28 cellular contexts compared by ENCODE assay signal in the genomic region with DNA sequence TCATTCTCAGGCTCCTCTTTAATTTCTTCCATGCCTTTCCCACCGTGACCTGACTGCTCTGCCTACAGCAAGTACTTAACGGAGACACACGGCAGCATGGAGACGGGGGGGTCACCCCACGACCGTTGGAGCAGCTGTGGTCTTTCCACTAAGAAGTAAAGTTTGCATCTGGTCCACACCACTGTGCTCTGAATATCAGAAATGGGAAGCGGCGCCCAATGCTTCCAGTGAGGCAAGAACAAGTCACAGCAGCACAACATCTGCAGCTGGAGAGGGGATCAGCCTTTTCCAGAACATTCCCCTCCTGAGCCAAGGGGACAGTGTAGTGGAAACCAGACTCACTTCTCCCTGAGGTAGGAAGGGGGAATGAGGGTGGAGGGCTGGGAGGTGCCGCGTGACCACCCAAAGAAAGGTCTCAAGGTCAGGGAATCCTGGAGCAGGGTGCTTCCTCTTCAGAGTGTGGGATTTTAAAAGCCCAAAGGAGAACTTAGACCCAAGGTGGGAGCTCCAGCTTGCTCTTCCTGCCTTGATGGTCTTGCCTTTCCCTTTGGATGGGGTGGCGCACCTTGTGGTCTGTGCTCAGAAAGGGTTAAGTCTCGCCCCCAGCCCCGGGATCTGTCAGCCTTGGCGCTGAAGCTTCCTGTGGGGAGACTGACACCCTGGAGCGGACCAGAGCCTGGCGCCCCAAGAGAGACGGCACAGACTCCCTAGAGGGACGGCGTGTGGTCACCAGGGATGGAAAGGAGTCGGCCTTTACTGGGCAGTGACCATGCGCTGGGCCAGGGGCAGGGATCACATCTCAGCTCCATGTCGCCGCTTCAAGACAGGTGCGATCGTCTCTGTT. TPM values are rescaled to one million over a fixed set of nuclear protein-coding genes. Genes with fewer than 3 reads are reported as not detected.
DNase-seq lines count a peak whose midpoint lies in the region; ATAC-seq and TF ChIP-seq lines count a peak whose summit lies in the region.
"Had no signal": no experiment of that assay in that cellular context is flagged by ENCODE, and none has a peak within 500 bp of the region (broad histone marks: within the 10 kb centered on the region; RNA-seq: fewer than 3 reads in every experiment).

No MANE protein-coding gene starts in this region.

- H3K4me1 ChIP-seq in adipocyte (ENCODE audit: control insufficient read depth, insufficient read depth, low read length) (peaks cover 26% of the 10 kb centered on the region), gastrocnemius medialis (no peaks in the 10 kb centered on the region)
- H3K4me1 ChIP-seq: HAP-1 had no signal

- no peaks in the 10 kb centered on the region for H3K27me3 Mint-ChIP-seq in activated T-helper 1 cell treated with anti-CD3 and anti-CD28 coated beads, Interleukin-12 subunit alpha, Interleukin-12 subunit beta, Interleukin-2, Interleukin-4 antibody, amounts not matched to agents 30 ng/mL and 10 ng/mL and 1 ng/mL, durations not matched to agents 14 hours and 24 hours and 36 hours (ENCODE audit: insufficient read depth)
- H3K27me3 Mint-ChIP-seq: activated CD4-positive, alpha-beta memory T cell treated with anti-CD3 and anti-CD28 coated beads for 36 hours had no signal

- H3K36me3 ChIP-seq in adipocyte (ENCODE audit: control insufficient read depth, insufficient read depth, low read length, severe bottlenecking) (no peaks in the 10 kb centered on the region), gastrocnemius medialis (no peaks in the 10 kb centered on the region)
- H3K36me3 ChIP-seq: HAP-1, suprapubic skin had no signal

- no peaks in the 10 kb centered on the region for H3K36me3 Mint-ChIP-seq in activated T-helper 1 cell treated with anti-CD3 and anti-CD28 coated beads, Interleukin-12 subunit alpha, Interleukin-12 subunit beta, Interleukin-2, Interleukin-4 antibody, amounts not matched to agents 30 ng/mL and 10 ng/mL and 1 ng/mL, durations not matched to agents 14 hours and 24 hours and 36 hours (ENCODE audit: low read depth)
- H3K36me3 Mint-ChIP-seq: activated CD4-positive, alpha-beta memory T cell treated with anti-CD3 and anti-CD28 coated beads for 36 hours; natural killer cell treated with Interleukin-12 subunit alpha and Interleukin-12 subunit beta and Interleukin-15 and Interleukin-18, amount 100 ng/mL, for 72 hours had no signal

- H3K4me3 ChIP-seq in adipocyte (ENCODE audit: low read length) (peak overlapping the region; percentile 5), gastrocnemius medialis (no peak overlapping the region)
- H3K4me3 ChIP-seq: HAP-1, K562, skin epidermis, suprapubic skin had no signal

- in situ Hi-C loops in gastrocnemius medialis (cut with MboI; ENCODE audit: low sequenced_read_pairs in 4 of 4), result no loop called here

- peak; percentile 58 for ATAC-seq in left ventricle myocardium superior
- no peak for ATAC-seq in gastrocnemius medialis
- no peak for ATAC-seq in GM21723 (IDR thresholded peaks at IDR 0.05; ENCODE audit: unreplicated experiment)
- ATAC-seq: esophagus mucosa; K562; natural killer cell treated with Interleukin-12 subunit alpha and Interleukin-12 subunit beta and Interleukin-15 and Interleukin-18, amount 100 ng/mL, for 72 hours; Panc1 had no signal

- no peak overlapping the region for H3K9ac ChIP-seq in adipocyte (ENCODE audit: low read length)

- no peak overlapping the region for H3K4me3 Mint-ChIP-seq in activated T-helper 1 cell treated with anti-CD3 and anti-CD28 coated beads, Interleukin-12 subunit alpha, Interleukin-12 subunit beta, Interleukin-2, Interleukin-4 antibody, amounts not matched to agents 30 ng/mL and 10 ng/mL and 1 ng/mL, durations not matched to agents 14 hours and 24 hours and 36 hours
- H3K4me3 Mint-ChIP-seq: activated CD4-positive, alpha-beta memory T cell treated with anti-CD3 and anti-CD28 coated beads for 36 hours; activated T-helper 17 cell treated with anti-CD3 and anti-CD28 coated beads, Interleukin-2, amount 50 U/mL, for 72 hours; natural killer cell treated with Interleukin-12 subunit alpha and Interleukin-12 subunit beta and Interleukin-15 and Interleukin-18, amount 100 ng/mL, for 72 hours had no signal

- DNase-seq in adipocyte (ENCODE audit: low read depth) (no peak), left ventricle myocardium superior (no peak), gastrocnemius medialis (peak in 1 of 2 donors; percentile 30), D341Med (ENCODE audit: low spot score) (no peak)
- no peak for DNase-seq in activated T-helper 1 cell treated with anti-CD3 and anti-CD28 coated beads, Interleukin-12 subunit alpha, Interleukin-12 subunit beta, Interleukin-2, Interleukin-4 antibody, amounts not matched to agents 30 ng/mL and 10 ng/mL and 1 ng/mL, durations not matched to agents 14 hours and 24 hours and 36 hours (ENCODE audit: low spot score)
- DNase-seq: activated CD4-positive, alpha-beta memory T cell treated with anti-CD3 and anti-CD28 coated beads for 36 hours; activated CD4-positive, alpha-beta T cell treated with anti-CD3 and anti-CD28 coated beads for 1 hour; activated naive CD4-positive, alpha-beta T cell treated with anti-CD3 and anti-CD28 coated beads, Interleukin-2, amount 50 U/mL, for 16 hours; caudate nucleus; DMS53; kidney glomerular epithelial cell; NCI-H2227 treated with DMSO at 0.1 percent for 48 hours; NCI-H69; SIG-M5; stimulated activated naive CD4-positive, alpha-beta T cell had no signal

- H3K9me3 ChIP-seq in adipocyte (ENCODE audit: control insufficient read depth, low read length), result no peaks in the 10 kb centered on the region
- H3K9me3 ChIP-seq in gastrocnemius medialis, result no peaks in the 10 kb centered on the region
- H3K9me3 ChIP-seq: HAP-1, suprapubic skin had no signal

- H3K27me3 ChIP-seq in adipocyte (replicated peaks; ENCODE audit: control insufficient read depth, insufficient read depth, low read length) (no peaks in the 10 kb centered on the region), gastrocnemius medialis (no peaks in the 10 kb centered on the region)
- H3K27me3 ChIP-seq: suprapubic skin had no signal

- H3K4me1 Mint-ChIP-seq in activated T-helper 1 cell treated with anti-CD3 and anti-CD28 coated beads, Interleukin-12 subunit alpha, Interleukin-12 subunit beta, Interleukin-2, Interleukin-4 antibody, amounts not matched to agents 30 ng/mL and 10 ng/mL and 1 ng/mL, durations not matched to agents 14 hours and 24 hours and 36 hours (ENCODE audit: low read depth), result no peaks in the 10 kb centered on the region
- H3K4me1 Mint-ChIP-seq: activated T-helper 17 cell treated with anti-CD3 and anti-CD28 coated beads, Interleukin-2, amount 50 U/mL, for 72 hours had no signal

- no peak for TF ChIP-seq CTCF in C4-2B (conservative IDR thresholded peaks at IDR 0.05)
- TF ChIP-seq CTCF in gastrocnemius medialis (IDR thresholded peaks at IDR 0.05 in 4 of 5, conservative IDR thresholded peaks at IDR 0.05 in 1 of 5), result no peak

- no peaks in the 10 kb centered on the region for H3K9me3 Mint-ChIP-seq in activated T-helper 1 cell treated with anti-CD3 and anti-CD28 coated beads, Interleukin-12 subunit alpha, Interleukin-12 subunit beta, Interleukin-2, Interleukin-4 antibody, amounts not matched to agents 30 ng/mL and 10 ng/mL and 1 ng/mL, durations not matched to agents 14 hours and 24 hours and 36 hours
- H3K9me3 Mint-ChIP-seq: activated CD4-positive, alpha-beta memory T cell treated with anti-CD3 and anti-CD28 coated beads for 36 hours; activated T-helper 17 cell treated with anti-CD3 and anti-CD28 coated beads, Interleukin-2, amount 50 U/mL, for 72 hours; natural killer cell treated with Interleukin-12 subunit alpha and Interleukin-12 subunit beta and Interleukin-15 and Interleukin-18, amount 100 ng/mL, for 72 hours had no signal

- TF ChIP-seq POLR2A in gastrocnemius medialis (IDR thresholded peaks at IDR 0.05), result no peak

- H3K27ac Mint-ChIP-seq in activated T-helper 1 cell treated with anti-CD3 and anti-CD28 coated beads, Interleukin-12 subunit alpha, Interleukin-12 subunit beta, Interleukin-2, Interleukin-4 antibody, amounts not matched to agents 30 ng/mL and 10 ng/mL and 1 ng/mL, durations not matched to agents 14 hours and 24 hours and 36 hours, result no peak overlapping the region
- H3K27ac Mint-ChIP-seq: activated CD4-positive, alpha-beta memory T cell treated with anti-CD3 and anti-CD28 coated beads for 36 hours; activated T-helper 17 cell treated with anti-CD3 and anti-CD28 coated beads, Interleukin-2, amount 50 U/mL, for 72 hours; natural killer cell treated with Interleukin-12 subunit alpha and Interleukin-12 subunit beta and Interleukin-15 and Interleukin-18, amount 100 ng/mL, for 72 hours had no signal

- H3K27ac ChIP-seq in C4-2B, result peak overlapping the region; percentile 29; the same call in 1 of the 2 replicates
- peak overlapping the region in 3 of 4 donors; percentile 25 to 32 (median 28) for H3K27ac ChIP-seq in gastrocnemius medialis
- H3K27ac ChIP-seq: suprapubic skin had no signal

- intact Hi-C loops in left ventricle myocardium superior (cut with micrococcal nuclease) (no loop called here), gastrocnemius medialis (cut with DNase I; ENCODE audit: low total_unique reads) (no loop called here)
- intact Hi-C loops in activated T-helper 1 cell treated with anti-CD3 and anti-CD28 coated beads, Interleukin-12 subunit alpha, Interleukin-12 subunit beta, Interleukin-2, Interleukin-4 antibody, amounts not matched to agents 30 ng/mL and 10 ng/mL and 1 ng/mL, durations not matched to agents 14 hours and 24 hours and 36 hours (cut with micrococcal nuclease), result no loop called here

RNA-seq across cellular contexts. Expression of gene SMOC2, which starts 25.6 kb away (rescaled TPM):
- total RNA-seq in left ventricle myocardium superior (18.7 TPM), gastrocnemius medialis (10 to 100 TPM in 3 of 4 donors, 1 to 10 TPM in 1; 7.2 to 34.4 (median 16.5) TPM)
- total RNA-seq in activated T-helper 1 cell treated with anti-CD3 and anti-CD28 coated beads, Interleukin-12 subunit alpha, Interleukin-12 subunit beta, Interleukin-2, Interleukin-4 antibody, amounts not matched to agents 30 ng/mL and 10 ng/mL and 1 ng/mL, durations not matched to agents 14 hours and 24 hours and 36 hours, result not detected in 2 replicates
- total RNA-seq: activated CD4-positive, alpha-beta memory T cell treated with anti-CD3 and anti-CD28 coated beads for 36 hours; activated T-helper 17 cell treated with anti-CD3 and anti-CD28 coated beads, Interleukin-2, amount 50 U/mL, for 72 hours; fibroblast of villous mesenchyme; lung microvascular endothelial cell; natural killer cell treated with Interleukin-12 subunit alpha and Interleukin-12 subunit beta and Interleukin-15 and Interleukin-18, amount 100 ng/mL, for 72 hours; T-helper 2 cell treated with Interferon-gamma antibody and Interleukin-4, amounts not matched to agents 100 ng/mL and 5 ng/mL, for 36 hours had no signal
